23 cellular contexts compared by ENCODE assay signal in genomic region chr4:188412499-188412898, GRCh38.
"Had no signal": no experiment of that assay in that cellular context is flagged by ENCODE, and none has a peak within 500 bp of the region (broad histone marks: within the 10 kb centered on the region; RNA-seq: fewer than 3 reads in every experiment).

No MANE protein-coding gene starts in this region.

- H3K27ac ChIP-seq: colonic mucosa, epithelial cell of prostate, gastrocnemius medialis, heart right ventricle, left lung, lower lobe of right lung had no signal

- ATAC-seq: effector memory CD8-positive, alpha-beta T cell; esophagus mucosa; gastrocnemius medialis; heart right ventricle; left cardiac atrium; left lung; left ventricle myocardium superior; lower lobe of right lung; mucosa of descending colon had no signal

- H3K4me1 ChIP-seq: colonic mucosa, gastrocnemius medialis, left lung, lower lobe of right lung had no signal

- H3K27me3 ChIP-seq: colonic mucosa, gastrocnemius medialis, heart right ventricle, left lung had no signal

- H3K9me3 ChIP-seq: colonic mucosa, gastrocnemius medialis, lower lobe of right lung had no signal

- DNase-seq: colonic mucosa; cortex of kidney; effector CD8-positive, alpha-beta T cell; effector memory CD8-positive, alpha-beta T cell; endodermal cell; erythroblast; foreskin melanocyte; gastrocnemius medialis; glutamatergic neuron; heart right ventricle; hippocampal formation; left cardiac atrium; left lung; left ventricle myocardium superior; lower lobe of right lung; mesenchymal stem cell; mucosa of descending colon; naive B cell had no signal

- H3K36me3 ChIP-seq: colonic mucosa, gastrocnemius medialis, heart right ventricle, left lung, lower lobe of right lung had no signal

- H3K4me3 ChIP-seq: colonic mucosa, gastrocnemius medialis, left lung, lower lobe of right lung, mucosa of descending colon had no signal

- FAIRE-seq: endometrium, islet of Langerhans, keratinocyte had no signal
